Comparison of ENCODE assay signal across 1 cellular context in genomic region chr17:78647030-78647429, GRCh38.
TF ChIP-seq lines count a peak whose summit lies in the region.

No MANE protein-coding gene starts in this region.

TF ChIP-seq in GM12878, 131 proteins besides CTCF, POLR2A, EP300 and RAD21 (continued from another document):
- TF ChIP-seq E2F8 (IDR thresholded peaks at IDR 0.05; ENCODE audit: low read depth, partially characterized antibody), result no peak
